14 cellular contexts compared by ENCODE assay signal in the genomic region with DNA sequence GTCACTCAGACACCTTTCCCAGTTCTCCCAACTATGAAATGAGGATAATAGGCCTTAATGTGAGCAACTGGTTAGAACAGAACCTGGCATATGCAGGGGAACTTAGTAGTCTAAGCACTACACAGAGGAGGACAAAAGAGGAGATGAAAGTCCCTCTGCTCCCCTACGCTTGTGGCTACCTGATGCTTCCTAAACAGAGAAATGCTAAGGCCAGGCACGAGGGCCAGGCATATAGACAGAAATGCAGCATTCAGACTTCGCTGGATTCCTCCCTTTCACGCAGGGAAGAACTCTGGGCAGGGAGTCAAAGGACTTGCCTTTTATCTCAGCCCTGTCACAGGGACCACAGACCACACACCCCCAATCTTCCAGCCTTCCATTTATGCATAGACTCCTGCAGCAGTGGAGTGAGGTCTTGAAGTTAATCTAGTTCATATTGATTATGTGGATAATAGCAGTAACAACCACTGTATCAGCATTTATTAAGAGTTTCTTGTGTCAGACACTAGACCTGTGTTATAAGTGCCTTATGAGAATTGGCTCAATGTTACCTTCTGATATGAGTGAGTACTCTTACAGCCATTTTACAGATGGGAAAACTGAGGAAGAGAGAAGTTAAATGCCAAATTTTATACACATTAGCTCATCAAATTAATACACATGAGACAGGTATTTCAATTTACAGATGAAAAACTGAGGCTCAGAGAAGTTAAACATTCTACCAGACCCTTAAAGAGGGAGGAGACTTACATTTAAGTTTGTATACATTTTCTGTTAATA.
"Had no signal": no experiment of that assay in that cellular context is flagged by ENCODE, and none has a peak within 500 bp of the region (broad histone marks: within the 10 kb centered on the region; RNA-seq: fewer than 3 reads in every experiment).

No MANE protein-coding gene starts in this region.

- H3K4me3 ChIP-seq: cardiac muscle cell, heart left ventricle, left ventricle myocardium inferior had no signal

- H3K36me3 ChIP-seq: cardiac muscle cell, heart left ventricle, left ventricle myocardium inferior had no signal

- H3K27me3 Mint-ChIP-seq: activated CD8-positive, alpha-beta T cell treated with anti-CD3 and anti-CD28 coated beads for 36 hours; activated T-helper 17 cell treated with anti-CD3 and anti-CD28 coated beads, Interleukin-2, amount 50 U/mL, for 72 hours had no signal

- H3K4me3 Mint-ChIP-seq: activated CD8-positive, alpha-beta T cell treated with anti-CD3 and anti-CD28 coated beads for 36 hours; activated naive CD4-positive, alpha-beta T cell treated with anti-CD3 and anti-CD28 coated beads for 36 hours; activated T-helper 17 cell treated with anti-CD3 and anti-CD28 coated beads, Interleukin-2, amount 50 U/mL, for 72 hours had no signal

- H3K27me3 ChIP-seq: cardiac muscle cell, heart left ventricle had no signal

- ATAC-seq: activated CD8-positive, alpha-beta T cell treated with anti-CD3 and anti-CD28 coated beads for 36 hours; activated T-helper 17 cell treated with anti-CD3 and anti-CD28 coated beads, Interleukin-2, amount 50 U/mL, for 72 hours had no signal

- H3K27ac Mint-ChIP-seq: activated CD8-positive, alpha-beta T cell treated with anti-CD3 and anti-CD28 coated beads for 36 hours; activated naive CD4-positive, alpha-beta T cell treated with anti-CD3 and anti-CD28 coated beads for 36 hours; activated T-helper 17 cell treated with anti-CD3 and anti-CD28 coated beads, Interleukin-2, amount 50 U/mL, for 72 hours had no signal

- H3K27ac ChIP-seq: cardiac muscle cell, heart left ventricle, left ventricle myocardium inferior, VCaP had no signal

- H3K4me1 Mint-ChIP-seq: activated T-helper 17 cell treated with anti-CD3 and anti-CD28 coated beads, Interleukin-2, amount 50 U/mL, for 72 hours had no signal

- DNase-seq: activated CD8-positive, alpha-beta T cell treated with anti-CD3 and anti-CD28 coated beads for 36 hours; activated naive CD4-positive, alpha-beta T cell treated with anti-CD3 and anti-CD28 coated beads for 36 hours; activated T-cell treated with anti-CD3 and anti-CD28 coated beads for 4 hours; effector CD4-positive, alpha-beta T cell; foreskin melanocyte; heart left ventricle; left ventricle myocardium inferior; nucleus accumbens; stimulated activated CD4-positive, alpha-beta T cell treated with anti-CD3 and anti-CD28 coated beads, Interleukin-2, amount 100 ng/mL, for 24 hours; stimulated activated naive CD4-positive, alpha-beta T cell; T-helper 1 cell had no signal
